8 cellular contexts compared by ENCODE assay signal in genomic region chr2:96324716-96325037, GRCh38. TPM values are rescaled to one million over a fixed set of nuclear protein-coding genes. Genes with fewer than 3 reads are reported as not detected.
DNase-seq lines count a peak whose midpoint lies in the region; ATAC-seq and TF ChIP-seq lines count a peak whose summit lies in the region.

No MANE protein-coding gene starts in this region.

- H3K4me1 ChIP-seq in fibroblast of lung (ENCODE audit: control insufficient read depth, extremely low read depth, insufficient read depth, low read length): peaks cover 5% of the 10 kb centered on the region

- no peak for ATAC-seq in HG03095 (IDR thresholded peaks at IDR 0.05; ENCODE audit: unreplicated experiment)
- no peak for ATAC-seq in GM18909 (IDR thresholded peaks at IDR 0.05; ENCODE audit: poor library complexity, unreplicated experiment)
- ATAC-seq in GM21576 (IDR thresholded peaks at IDR 0.05; ENCODE audit: unreplicated experiment): no peak

- H4K20me1 ChIP-seq in SU-DHL-6 (ENCODE audit: low read depth, low read length) (no peaks in the 10 kb centered on the region), fibroblast of lung (ENCODE audit: control insufficient read depth, extremely low read depth, insufficient read depth, low read length) (no peaks in the 10 kb centered on the region)

- H3K4me2 ChIP-seq in SU-DHL-6 (ENCODE audit: low read depth, low read length, poor library complexity, severe bottlenecking) (peak overlapping the region; percentile 77), fibroblast of lung (ENCODE audit: extremely low read depth, insufficient read depth, low read length) (peak overlapping the region; percentile 21)

- peaks cover 6% of the 10 kb centered on the region for H3F3A ChIP-seq in SU-DHL-6 (ENCODE audit: insufficient read depth)

- no peak for TF ChIP-seq CTCF in GM12875 (IDR thresholded peaks at IDR 0.05; ENCODE audit: borderline replicate concordance, insufficient read depth, low read depth, low read length)
- TF ChIP-seq CTCF in SU-DHL-6 (IDR thresholded peaks at IDR 0.05; ENCODE audit: insufficient read depth, low read length, poor library complexity, severe bottlenecking): no peak
- no peak for TF ChIP-seq CTCF in fibroblast of lung (conservative IDR thresholded peaks at IDR 0.05 in 1 of 2, IDR thresholded peaks at IDR 0.05 in 1 of 2; ENCODE audit: low read depth in 1 of 2, low read length in 2 of 2)

- peak overlapping the region; percentile 79 for H2AFZ ChIP-seq in SU-DHL-6 (ENCODE audit: low read depth, low read length, severe bottlenecking)
- H2AFZ ChIP-seq in fibroblast of lung (ENCODE audit: low read length): peak overlapping the region; percentile 27

- H3K9me3 ChIP-seq in SU-DHL-6 (ENCODE audit: insufficient read depth, low read length) (no peaks in the 10 kb centered on the region), fibroblast of lung (ENCODE audit: control insufficient read depth, insufficient read depth, low read depth, low read length) (no peaks in the 10 kb centered on the region)

- peak overlapping the region; percentile 63 for H3K4me3 ChIP-seq in GM12875 (ENCODE audit: low read depth, low read length)
- H3K4me3 ChIP-seq in SU-DHL-6 (ENCODE audit: insufficient read depth, low read length, poor library complexity, severe bottlenecking): peak overlapping the region; percentile 94
- H3K4me3 ChIP-seq in fibroblast of lung (replicated peaks in 1 of 4; ENCODE audit: control extremely low read depth in 1 of 4, insufficient read depth in 1 of 4, low read depth in 3 of 4, low read length in 4 of 4): peak overlapping the region in 2 of 4 experiments; percentile 49 to 62

- H3K27me3 ChIP-seq in SU-DHL-6 (ENCODE audit: low read length) (no peaks in the 10 kb centered on the region), fibroblast of lung (ENCODE audit: control insufficient read depth, insufficient read depth, low read length) (no peaks in the 10 kb centered on the region)

- H3K36me3 ChIP-seq in SU-DHL-6 (ENCODE audit: low read length): 0 out of 2 replicates have a peak, but pooled peaks cover 3% of the 10 kb centered on the region
- H3K36me3 ChIP-seq in fibroblast of lung (ENCODE audit: control insufficient read depth, insufficient read depth, low read length): no peaks in the 10 kb centered on the region

- H3K9ac ChIP-seq in SU-DHL-6 (ENCODE audit: low read length) (peak overlapping the region; percentile 81), fibroblast of lung (ENCODE audit: insufficient read depth, low read length) (no peak overlapping the region)

- DNase-seq in fibroblast of lung (ENCODE audit: low read depth in 2 of 2): no peak
- peak; percentile 64 for DNase-seq in stimulated activated CD4-positive, alpha-beta T cell treated with anti-CD3 and anti-CD28 coated beads, Interleukin-15, amount 100 ng/mL, for 24 hours
- DNase-seq in 8988T: no peak

- H3K27ac ChIP-seq in SU-DHL-6 (ENCODE audit: low read depth, low read length) (peak overlapping the region; percentile 69), fibroblast of lung (ENCODE audit: insufficient read depth, low read length) (no peak overlapping the region)

- no peaks in the 10 kb centered on the region for H3K9me2 ChIP-seq in SU-DHL-6 (replicated peaks; ENCODE audit: insufficient read depth, low read length)

- H3K79me2 ChIP-seq in SU-DHL-6 (ENCODE audit: insufficient read depth, low read length) (peaks cover 60% of the 10 kb centered on the region), fibroblast of lung (ENCODE audit: control insufficient read depth, insufficient read depth, low read length) (no peaks in the 10 kb centered on the region)

RNA-seq across cellular contexts. Expression of gene ITPRIPL1, which starts 0.4 kb away (rescaled TPM):
- total RNA-seq in fibroblast of lung: 4.1 and 4.6 TPM in 2 replicates
- polyA plus RNA-seq in fibroblast of lung: 2.0 and 2.6 TPM in 2 replicates
- 1.2 and 1.4 TPM in 2 replicates for polyA plus RNA-seq in fibroblast of lung (2012)
- polyA minus RNA-seq in fibroblast of lung (ENCODE audit: low replicate concordance): 7.2 and 7.4 TPM in 2 replicates

RNA-seq across cellular contexts. Expression of gene NCAPH, which starts 10.9 kb away (rescaled TPM):
- 0.51 and 4.3 TPM in 2 replicates for total RNA-seq in fibroblast of lung
- 8.4 and 34.6 TPM in 2 replicates for polyA plus RNA-seq in fibroblast of lung
- polyA plus RNA-seq in fibroblast of lung (2012): 5.2 and 18.8 TPM in 2 replicates
- polyA minus RNA-seq in fibroblast of lung (ENCODE audit: low replicate concordance): 9.2 and 54.9 TPM in 2 replicates

RNA-seq across cellular contexts. Expression of gene SNRNP200, which starts 19.3 kb away (rescaled TPM):
- total RNA-seq in fibroblast of lung: 39.8 and 49.4 TPM in 2 replicates
- polyA plus RNA-seq in fibroblast of lung: 65.0 and 102 TPM in 2 replicates
- 65.1 and 91.1 TPM in 2 replicates for polyA plus RNA-seq in fibroblast of lung (2012)
- polyA minus RNA-seq in fibroblast of lung (ENCODE audit: low replicate concordance): 338 and 339 TPM in 2 replicates

RNA-seq across cellular contexts. Expression of gene CIAO1, which starts 58.7 kb away (rescaled TPM):
- 85.3 and 101 TPM in 2 replicates for total RNA-seq in fibroblast of lung
- polyA plus RNA-seq in fibroblast of lung: 57.4 and 67.8 TPM in 2 replicates
- 36.4 and 48.2 TPM in 2 replicates for polyA plus RNA-seq in fibroblast of lung (2012)
- polyA minus RNA-seq in fibroblast of lung (ENCODE audit: low replicate concordance): 124 and 152 TPM in 2 replicates

RNA-seq across cellular contexts. Expression of gene TMEM127, which starts 58.9 kb away (rescaled TPM):
- total RNA-seq in fibroblast of lung: 15.2 and 20.8 TPM in 2 replicates
- 48.0 and 54.8 TPM in 2 replicates for polyA plus RNA-seq in fibroblast of lung
- 38.2 and 39.0 TPM in 2 replicates for polyA plus RNA-seq in fibroblast of lung (2012)
- polyA minus RNA-seq in fibroblast of lung (ENCODE audit: low replicate concordance): 147 and 217 TPM in 2 replicates
